In genomic region chrX:21781525-21781924, GRCh38 we compare ENCODE assay signal across 10 cellular contexts.
DNase-seq lines count a peak whose midpoint lies in the region; ATAC-seq lines count a peak whose summit lies in the region.
"Had no signal": no experiment of that assay in that cellular context is flagged by ENCODE, and none has a peak within 500 bp of the region (broad histone marks: within the 10 kb centered on the region; RNA-seq: fewer than 3 reads in every experiment).

No MANE protein-coding gene starts in this region.

- DNase-seq in DMS 273 treated with DMSO at 0.1 percent for 48 hours (lab: John Stamatoyannopoulos, UW) (peak; percentile 19), OCI-M1 (lab: John Stamatoyannopoulos, UW) (peak; percentile 35), hepatic stellate cell (ENCODE audit: low spot score) (no peak), NCI-H1436 (lab: John Stamatoyannopoulos, UW) (no peak), UCSD-AML1 (lab: John Stamatoyannopoulos, UW; ENCODE audit: unreplicated experiment) (no peak)
- DNase-seq: activated T-cell treated with anti-CD3 and anti-CD28 coated beads, Interleukin-2, amount 50 U/mL, for 4 hours; DMS79 treated with DMSO at 0.1 percent for 48 hours had no signal

- ATAC-seq in GM19328 (IDR thresholded peaks at IDR 0.05; ENCODE audit: unreplicated experiment) = peak; percentile 49
- ATAC-seq in HG02885 (IDR thresholded peaks at IDR 0.05; ENCODE audit: poor library complexity, unreplicated experiment) = peak; percentile 80
- no peak for ATAC-seq in GM19467 (IDR thresholded peaks at IDR 0.05; ENCODE audit: unreplicated experiment)
- ATAC-seq: activated T-cell treated with anti-CD3 and anti-CD28 coated beads, Interleukin-2, amount 50 U/mL, for 4 hours had no signal

Comparison
In these comparisons a context has a peak if more than half of its experiments do, and no peak if none do; other contexts are left out.
1. DNase-seq: peak in DMS 273 treated with DMSO at 0.1 percent for 48 hours (single experiment) and OCI-M1 (single experiment); none in hepatic stellate cell (single experiment), NCI-H1436 (single experiment) and UCSD-AML1 (single experiment).